ENCODE assay signal across 9 cellular contexts in genomic region chr5:150672884-150673275, GRCh38. TPM values are rescaled to one million over a fixed set of nuclear protein-coding genes. Genes with fewer than 3 reads are reported as not detected.
A peak's percentile ranks its signal among the peaks of the same experiment; 100 is the strongest.
DNase-seq lines count a peak whose midpoint lies in the region; TF ChIP-seq lines count a peak whose summit lies in the region.
"Had no signal": no experiment of that assay in that cellular context is flagged by ENCODE, and none has a peak within 500 bp of the region (broad histone marks: within the 10 kb centered on the region; RNA-seq: fewer than 3 reads in every experiment).

No MANE protein-coding gene starts in this region.

- no peak for TF ChIP-seq CTCF in GM20000 (IDR thresholded peaks at IDR 0.05; ENCODE audit: extremely low read depth, missing control alignments)
- TF ChIP-seq CTCF in right atrium auricular region (IDR thresholded peaks at IDR 0.05): no peak
- TF ChIP-seq CTCF in retinal pigment epithelial cell (conservative IDR thresholded peaks at IDR 0.05; ENCODE audit: low read depth, low read length): no peak

- H3K27me3 ChIP-seq in right atrium auricular region: no peaks in the 10 kb centered on the region

- H3K9ac ChIP-seq in SK-N-MC (ENCODE audit: insufficient read length): peak overlapping the region; percentile 76

- H3K9me3 ChIP-seq in SK-N-MC (ENCODE audit: low read depth, low read length) (no peaks in the 10 kb centered on the region), right atrium auricular region (no peaks in the 10 kb centered on the region)

- H3K4me1 ChIP-seq in right atrium auricular region: peaks cover 0 to 37% of the 10 kb centered on the region in 2 donors

- no peaks in the 10 kb centered on the region for H3K36me3 ChIP-seq in SK-N-MC (ENCODE audit: insufficient read depth, low read length)
- no peaks in the 10 kb centered on the region for H3K36me3 ChIP-seq in right atrium auricular region

- H3K27ac ChIP-seq in SK-N-MC (no peak overlapping the region), right atrium auricular region (peak overlapping the region; percentile 74 to 77)

- peak overlapping the region; percentile 91 for H3K4me3 ChIP-seq in SK-N-MC
- peak overlapping the region; percentile 41 to 62 for H3K4me3 ChIP-seq in right atrium auricular region
- H3K4me3 ChIP-seq in retinal pigment epithelial cell (ENCODE audit: low read length): peak overlapping the region; percentile 60

- DNase-seq in GM20000 (ENCODE audit: low spot score) (peak; percentile 13), SK-N-MC (ENCODE audit: low read depth, low spot score) (no peak), right atrium auricular region (ENCODE audit: low spot score) (peak; percentile 5), retinal pigment epithelial cell (ENCODE audit: low read depth) (no peak), dedifferentiated amniotic fluid mesenchymal stem cell (ENCODE audit: extremely low spot score) (no peak)
- no peak for DNase-seq in activated CD8-positive, alpha-beta memory T cell treated with anti-CD3 and anti-CD28 coated beads, Interleukin-2, amount 50 U/mL, for 48 hours
- no peak for DNase-seq in stimulated activated CD4-positive, alpha-beta T cell treated with anti-CD3 and anti-CD28 coated beads, Interleukin-2, amount 100 ng/mL, for 24 hours
- DNase-seq: NCI-H187 treated with DMSO at 0.1 percent for 48 hours, SIG-M5 had no signal

RNA-seq across cellular contexts. Expression of gene MYOZ3, which starts 11.8 kb away (rescaled TPM):
- 1 to 10 TPM; 2.0 to 3.5 TPM for total RNA-seq in right atrium auricular region

RNA-seq across cellular contexts. Expression of gene RBM22, which starts 28.0 kb away (rescaled TPM):
- 10 to 100 TPM; 26.0 to 29.5 TPM for total RNA-seq in right atrium auricular region

RNA-seq across cellular contexts. Expression of gene SYNPO, which starts 32.4 kb away (rescaled TPM):
- 100 to 1,000 TPM; 369 to 413 TPM for total RNA-seq in right atrium auricular region

Comparison
In these comparisons a context has a peak if more than half of its experiments do, and no peak if none do; other contexts are left out.
1. DNase-seq: peak in GM20000 (single experiment) and right atrium auricular region (single experiment); none in SK-N-MC (single experiment), retinal pigment epithelial cell (single experiment), activated CD8-positive, alpha-beta memory T cell treated with anti-CD3 and anti-CD28 coated beads, Interleukin-2, amount 50 U/mL, for 48 hours (single experiment), stimulated activated CD4-positive, alpha-beta T cell treated with anti-CD3 and anti-CD28 coated beads, Interleukin-2, amount 100 ng/mL, for 24 hours (0 of 2) and dedifferentiated amniotic fluid mesenchymal stem cell (single experiment).
2. Peak in every context shown above with its lines, with median percentiles within 50 percentile points of each other: H3K4me3 ChIP-seq.